Comparison of ENCODE assay signal across 2 cellular contexts in the genomic region with DNA sequence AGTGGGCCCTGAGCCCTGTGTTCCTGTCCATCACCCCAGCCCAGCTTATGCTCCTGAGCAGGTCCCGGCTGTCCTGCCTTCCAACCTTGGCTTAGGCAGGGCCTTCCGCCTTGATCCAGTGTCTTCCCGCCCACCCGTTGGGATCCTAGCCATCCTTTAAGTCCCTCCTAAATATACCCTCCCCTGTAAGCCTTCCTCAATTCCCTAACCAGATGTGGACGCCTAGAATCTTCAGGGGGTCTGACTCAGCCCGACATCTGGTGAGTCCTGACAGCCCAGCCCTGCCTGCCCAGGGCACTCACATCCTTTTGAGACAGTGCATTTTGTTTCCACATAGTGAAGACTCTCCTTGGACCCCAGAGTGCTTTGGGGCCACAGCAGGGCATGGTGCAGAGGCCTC.
TF ChIP-seq lines count a peak whose summit lies in the region.

No MANE protein-coding gene starts in this region.

TF ChIP-seq in IMR-90, 13 proteins besides CTCF, POLR2A, EP300 and RAD21:
- no peak for TF ChIP-seq FOS (IDR thresholded peaks at IDR 0.05; ENCODE audit: low read depth, low read length)
- TF ChIP-seq, protein P1, sequence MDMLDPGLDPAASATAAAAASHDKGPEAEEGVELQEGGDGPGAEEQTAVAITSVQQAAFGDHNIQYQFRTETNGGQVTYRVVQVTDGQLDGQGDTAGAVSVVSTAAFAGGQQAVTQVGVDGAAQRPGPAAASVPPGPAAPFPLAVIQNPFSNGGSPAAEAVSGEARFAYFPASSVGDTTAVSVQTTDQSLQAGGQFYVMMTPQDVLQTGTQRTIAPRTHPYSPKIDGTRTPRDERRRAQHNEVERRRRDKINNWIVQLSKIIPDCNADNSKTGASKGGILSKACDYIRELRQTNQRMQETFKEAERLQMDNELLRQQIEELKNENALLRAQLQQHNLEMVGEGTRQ (IDR thresholded peaks at IDR 0.05; ENCODE audit: low read depth, low read length) = no peak
- no peak for TF ChIP-seq MAZ (IDR thresholded peaks at IDR 0.05; ENCODE audit: borderline replicate concordance, low read depth, low read length)
- no peak for TF ChIP-seq MXI1 (IDR thresholded peaks at IDR 0.05; ENCODE audit: borderline replicate concordance, low read depth, low read length)
- TF ChIP-seq NFE2L2 (IDR thresholded peaks at IDR 0.05; ENCODE audit: low read depth, low read length) = no peak
- no peak for TF ChIP-seq CEBPB (IDR thresholded peaks at IDR 0.05; ENCODE audit: low read depth, low read length)
- no peak for TF ChIP-seq RCOR1 (IDR thresholded peaks at IDR 0.05; ENCODE audit: insufficient replicate concordance, low read length)
- TF ChIP-seq, protein P2, sequence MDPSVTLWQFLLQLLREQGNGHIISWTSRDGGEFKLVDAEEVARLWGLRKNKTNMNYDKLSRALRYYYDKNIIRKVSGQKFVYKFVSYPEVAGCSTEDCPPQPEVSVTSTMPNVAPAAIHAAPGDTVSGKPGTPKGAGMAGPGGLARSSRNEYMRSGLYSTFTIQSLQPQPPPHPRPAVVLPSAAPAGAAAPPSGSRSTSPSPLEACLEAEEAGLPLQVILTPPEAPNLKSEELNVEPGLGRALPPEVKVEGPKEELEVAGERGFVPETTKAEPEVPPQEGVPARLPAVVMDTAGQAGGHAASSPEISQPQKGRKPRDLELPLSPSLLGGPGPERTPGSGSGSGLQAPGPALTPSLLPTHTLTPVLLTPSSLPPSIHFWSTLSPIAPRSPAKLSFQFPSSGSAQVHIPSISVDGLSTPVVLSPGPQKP (IDR thresholded peaks at IDR 0.05; ENCODE audit: borderline replicate concordance, low read depth, low read length) = no peak
- no peak for TF ChIP-seq MAFK (IDR thresholded peaks at IDR 0.05; ENCODE audit: low read depth, low read length)

TF ChIP-seq in H1, 55 proteins besides CTCF, POLR2A, EP300 and RAD21:
- no peak for TF ChIP-seq POLR2AphosphoS5 (IDR thresholded peaks at IDR 0.05; ENCODE audit: low read depth, low read length)
- TF ChIP-seq, protein P3, sequence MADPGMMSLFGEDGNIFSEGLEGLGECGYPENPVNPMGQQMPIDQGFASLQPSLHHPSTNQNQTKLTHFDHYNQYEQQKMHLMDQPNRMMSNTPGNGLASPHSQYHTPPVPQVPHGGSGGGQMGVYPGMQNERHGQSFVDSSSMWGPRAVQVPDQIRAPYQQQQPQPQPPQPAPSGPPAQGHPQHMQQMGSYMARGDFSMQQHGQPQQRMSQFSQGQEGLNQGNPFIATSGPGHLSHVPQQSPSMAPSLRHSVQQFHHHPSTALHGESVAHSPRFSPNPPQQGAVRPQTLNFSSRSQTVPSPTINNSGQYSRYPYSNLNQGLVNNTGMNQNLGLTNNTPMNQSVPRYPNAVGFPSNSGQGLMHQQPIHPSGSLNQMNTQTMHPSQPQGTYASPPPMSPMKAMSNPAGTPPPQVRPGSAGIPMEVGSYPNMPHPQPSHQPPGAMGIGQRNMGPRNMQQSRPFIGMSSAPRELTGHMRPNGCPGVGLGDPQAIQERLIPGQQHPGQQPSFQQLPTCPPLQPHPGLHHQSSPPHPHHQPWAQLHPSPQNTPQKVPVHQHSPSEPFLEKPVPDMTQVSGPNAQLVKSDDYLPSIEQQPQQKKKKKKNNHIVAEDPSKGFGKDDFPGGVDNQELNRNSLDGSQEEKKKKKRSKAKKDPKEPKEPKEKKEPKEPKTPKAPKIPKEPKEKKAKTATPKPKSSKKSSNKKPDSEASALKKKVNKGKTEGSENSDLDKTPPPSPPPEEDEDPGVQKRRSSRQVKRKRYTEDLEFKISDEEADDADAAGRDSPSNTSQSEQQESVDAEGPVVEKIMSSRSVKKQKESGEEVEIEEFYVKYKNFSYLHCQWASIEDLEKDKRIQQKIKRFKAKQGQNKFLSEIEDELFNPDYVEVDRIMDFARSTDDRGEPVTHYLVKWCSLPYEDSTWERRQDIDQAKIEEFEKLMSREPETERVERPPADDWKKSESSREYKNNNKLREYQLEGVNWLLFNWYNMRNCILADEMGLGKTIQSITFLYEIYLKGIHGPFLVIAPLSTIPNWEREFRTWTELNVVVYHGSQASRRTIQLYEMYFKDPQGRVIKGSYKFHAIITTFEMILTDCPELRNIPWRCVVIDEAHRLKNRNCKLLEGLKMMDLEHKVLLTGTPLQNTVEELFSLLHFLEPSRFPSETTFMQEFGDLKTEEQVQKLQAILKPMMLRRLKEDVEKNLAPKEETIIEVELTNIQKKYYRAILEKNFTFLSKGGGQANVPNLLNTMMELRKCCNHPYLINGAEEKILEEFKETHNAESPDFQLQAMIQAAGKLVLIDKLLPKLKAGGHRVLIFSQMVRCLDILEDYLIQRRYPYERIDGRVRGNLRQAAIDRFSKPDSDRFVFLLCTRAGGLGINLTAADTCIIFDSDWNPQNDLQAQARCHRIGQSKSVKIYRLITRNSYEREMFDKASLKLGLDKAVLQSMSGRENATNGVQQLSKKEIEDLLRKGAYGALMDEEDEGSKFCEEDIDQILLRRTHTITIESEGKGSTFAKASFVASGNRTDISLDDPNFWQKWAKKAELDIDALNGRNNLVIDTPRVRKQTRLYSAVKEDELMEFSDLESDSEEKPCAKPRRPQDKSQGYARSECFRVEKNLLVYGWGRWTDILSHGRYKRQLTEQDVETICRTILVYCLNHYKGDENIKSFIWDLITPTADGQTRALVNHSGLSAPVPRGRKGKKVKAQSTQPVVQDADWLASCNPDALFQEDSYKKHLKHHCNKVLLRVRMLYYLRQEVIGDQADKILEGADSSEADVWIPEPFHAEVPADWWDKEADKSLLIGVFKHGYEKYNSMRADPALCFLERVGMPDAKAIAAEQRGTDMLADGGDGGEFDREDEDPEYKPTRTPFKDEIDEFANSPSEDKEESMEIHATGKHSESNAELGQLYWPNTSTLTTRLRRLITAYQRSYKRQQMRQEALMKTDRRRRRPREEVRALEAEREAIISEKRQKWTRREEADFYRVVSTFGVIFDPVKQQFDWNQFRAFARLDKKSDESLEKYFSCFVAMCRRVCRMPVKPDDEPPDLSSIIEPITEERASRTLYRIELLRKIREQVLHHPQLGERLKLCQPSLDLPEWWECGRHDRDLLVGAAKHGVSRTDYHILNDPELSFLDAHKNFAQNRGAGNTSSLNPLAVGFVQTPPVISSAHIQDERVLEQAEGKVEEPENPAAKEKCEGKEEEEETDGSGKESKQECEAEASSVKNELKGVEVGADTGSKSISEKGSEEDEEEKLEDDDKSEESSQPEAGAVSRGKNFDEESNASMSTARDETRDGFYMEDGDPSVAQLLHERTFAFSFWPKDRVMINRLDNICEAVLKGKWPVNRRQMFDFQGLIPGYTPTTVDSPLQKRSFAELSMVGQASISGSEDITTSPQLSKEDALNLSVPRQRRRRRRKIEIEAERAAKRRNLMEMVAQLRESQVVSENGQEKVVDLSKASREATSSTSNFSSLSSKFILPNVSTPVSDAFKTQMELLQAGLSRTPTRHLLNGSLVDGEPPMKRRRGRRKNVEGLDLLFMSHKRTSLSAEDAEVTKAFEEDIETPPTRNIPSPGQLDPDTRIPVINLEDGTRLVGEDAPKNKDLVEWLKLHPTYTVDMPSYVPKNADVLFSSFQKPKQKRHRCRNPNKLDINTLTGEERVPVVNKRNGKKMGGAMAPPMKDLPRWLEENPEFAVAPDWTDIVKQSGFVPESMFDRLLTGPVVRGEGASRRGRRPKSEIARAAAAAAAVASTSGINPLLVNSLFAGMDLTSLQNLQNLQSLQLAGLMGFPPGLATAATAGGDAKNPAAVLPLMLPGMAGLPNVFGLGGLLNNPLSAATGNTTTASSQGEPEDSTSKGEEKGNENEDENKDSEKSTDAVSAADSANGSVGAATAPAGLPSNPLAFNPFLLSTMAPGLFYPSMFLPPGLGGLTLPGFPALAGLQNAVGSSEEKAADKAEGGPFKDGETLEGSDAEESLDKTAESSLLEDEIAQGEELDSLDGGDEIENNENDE (IDR thresholded peaks at IDR 0.05; ENCODE audit: insufficient replicate concordance, low read length) = no peak
- no peak for TF ChIP-seq BCL11A (IDR thresholded peaks at IDR 0.05; ENCODE audit: low read depth in 2 of 2, low read length in 2 of 2)
- TF ChIP-seq JUN (IDR thresholded peaks at IDR 0.05; ENCODE audit: low read depth, low read length) = no peak
- TF ChIP-seq SP1 (IDR thresholded peaks at IDR 0.05; ENCODE audit: low read depth, low read length) = no peak
- no peak for TF ChIP-seq TEAD4 (IDR thresholded peaks at IDR 0.05; ENCODE audit: low read depth, low read length)
- TF ChIP-seq RNF2 (IDR thresholded peaks at IDR 0.05; ENCODE audit: borderline replicate concordance, low read depth, low read length, missing control alignments, poor library complexity, severe bottlenecking) = no peak
